14 cellular contexts compared by ENCODE assay signal in the genomic region with DNA sequence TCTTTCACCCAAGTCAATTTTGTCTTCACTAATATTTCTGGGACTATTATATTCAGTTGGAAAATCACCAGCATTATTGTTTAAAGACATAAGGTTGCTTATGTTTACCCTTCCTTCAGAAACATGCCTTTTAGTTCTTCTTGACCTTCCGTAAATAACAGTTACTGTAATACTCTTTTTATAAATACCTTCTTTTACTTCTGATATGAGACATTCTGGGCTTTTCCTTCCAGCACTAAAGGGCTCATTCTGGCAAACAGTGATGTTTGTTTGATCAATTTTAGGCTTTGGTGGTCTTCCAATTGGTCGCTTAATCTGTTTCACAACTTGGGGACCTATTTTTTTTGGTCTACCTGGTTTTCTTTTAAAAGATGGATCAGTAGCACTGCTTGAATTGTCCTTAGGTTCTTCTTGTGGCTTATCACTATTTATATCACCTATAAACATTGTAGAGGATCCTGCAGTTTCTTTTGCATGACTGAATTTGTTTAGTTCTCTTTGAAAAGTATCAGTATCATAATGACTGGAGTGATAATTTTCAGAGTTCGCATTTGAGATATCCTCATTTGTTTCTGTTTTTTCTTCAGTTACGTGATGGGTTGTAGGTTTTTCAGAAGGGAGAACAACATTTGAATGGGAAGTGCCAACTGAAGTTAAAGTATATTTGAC.
DNase-seq lines count a peak whose midpoint lies in the region; ATAC-seq and TF ChIP-seq lines count a peak whose summit lies in the region.
"Had no signal": no experiment of that assay in that cellular context is flagged by ENCODE, and none has a peak within 500 bp of the region (broad histone marks: within the 10 kb centered on the region; RNA-seq: fewer than 3 reads in every experiment).

No MANE protein-coding gene starts in this region.

- no peak overlapping the region for H3K27ac ChIP-seq in left lung
- H3K27ac ChIP-seq: dorsolateral prefrontal cortex had no signal

- no peak overlapping the region for H3K4me3 ChIP-seq in left lung
- H3K4me3 ChIP-seq: dorsolateral prefrontal cortex, HAP-1 had no signal

- no peaks in the 10 kb centered on the region for H3K36me3 ChIP-seq in left lung
- H3K36me3 ChIP-seq: HAP-1 had no signal

- no peak for TF ChIP-seq CTCF in left lung (IDR thresholded peaks at IDR 0.05)

- H3K9me3 Mint-ChIP-seq in activated naive CD8-positive, alpha-beta T cell treated with anti-CD3 and anti-CD28 coated beads, Interleukin-2, amount 50 U/mL, for 24 hours: peaks cover 7% of the 10 kb centered on the region
- H3K9me3 Mint-ChIP-seq: natural killer cell had no signal

- H3K4me1 Mint-ChIP-seq in activated naive CD8-positive, alpha-beta T cell treated with anti-CD3 and anti-CD28 coated beads, Interleukin-2, amount 50 U/mL, for 24 hours: no peaks in the 10 kb centered on the region
- H3K4me1 Mint-ChIP-seq: natural killer cell had no signal

- H3K36me3 Mint-ChIP-seq in activated naive CD8-positive, alpha-beta T cell treated with anti-CD3 and anti-CD28 coated beads, Interleukin-2, amount 50 U/mL, for 24 hours (ENCODE audit: low read depth): peaks cover 6% of the 10 kb centered on the region

- intact Hi-C loops in left lung (cut with DNase I): no loop called here

- H3K4me1 ChIP-seq in left lung: no peaks in the 10 kb centered on the region
- H3K4me1 ChIP-seq: HAP-1 had no signal

- DNase-seq in activated naive CD8-positive, alpha-beta T cell treated with anti-CD3 and anti-CD28 coated beads, Interleukin-2, amount 50 U/mL, for 24 hours: no peak
- DNase-seq in HCEC 1CT (no peak), occipital lobe (lab: John Stamatoyannopoulos, UW) (no peak), left lung (no peak)
- DNase-seq: dorsolateral prefrontal cortex, foreskin melanocyte, Karpas-422, natural killer cell had no signal

- peak; percentile 97 for ATAC-seq in GM18519 (IDR thresholded peaks at IDR 0.05; ENCODE audit: low FRiP score, unreplicated experiment)
- ATAC-seq in GM21367 (IDR thresholded peaks at IDR 0.05; ENCODE audit: unreplicated experiment): peak; percentile 97
- ATAC-seq in HG02938 (IDR thresholded peaks at IDR 0.05; ENCODE audit: unreplicated experiment): peak; percentile 97
- ATAC-seq in HG03521 (IDR thresholded peaks at IDR 0.05; ENCODE audit: unreplicated experiment): peak; percentile 89
- ATAC-seq in activated naive CD8-positive, alpha-beta T cell treated with anti-CD3 and anti-CD28 coated beads, Interleukin-2, amount 50 U/mL, for 24 hours: no peak
- no peak for ATAC-seq in left lung
- ATAC-seq: natural killer cell, Panc1 had no signal

- no peaks in the 10 kb centered on the region for H3K27me3 ChIP-seq in left lung
- H3K27me3 ChIP-seq: dorsolateral prefrontal cortex had no signal

- H3K27me3 Mint-ChIP-seq in activated naive CD8-positive, alpha-beta T cell treated with anti-CD3 and anti-CD28 coated beads, Interleukin-2, amount 50 U/mL, for 24 hours: no peaks in the 10 kb centered on the region

- H3K27ac Mint-ChIP-seq in activated naive CD8-positive, alpha-beta T cell treated with anti-CD3 and anti-CD28 coated beads, Interleukin-2, amount 50 U/mL, for 24 hours: no peak overlapping the region
- H3K27ac Mint-ChIP-seq: natural killer cell had no signal

- H3K4me3 Mint-ChIP-seq in activated naive CD8-positive, alpha-beta T cell treated with anti-CD3 and anti-CD28 coated beads, Interleukin-2, amount 50 U/mL, for 24 hours: no peak overlapping the region
- H3K4me3 Mint-ChIP-seq: natural killer cell had no signal

- H3K9me3 ChIP-seq in left lung: no peaks in the 10 kb centered on the region
- H3K9me3 ChIP-seq: HAP-1 had no signal

Comparison
In these comparisons a context has a peak if more than half of its experiments do, and no peak if none do; other contexts are left out.
1. ATAC-seq: peak in GM18519 (single experiment), GM21367 (single experiment), HG02938 (single experiment) and HG03521 (single experiment); none in activated naive CD8-positive, alpha-beta T cell treated with anti-CD3 and anti-CD28 coated beads, Interleukin-2, amount 50 U/mL, for 24 hours (single experiment) and left lung (single experiment).